ENCODE assay signal across 1 cellular context in genomic region chr20:38109657-38110524, GRCh38.
TF ChIP-seq lines count a peak whose summit lies in the region.

No MANE protein-coding gene starts in this region.

TF ChIP-seq in HepG2, 621 proteins besides CTCF, POLR2A, EP300 and RAD21 (continued from another document and continues in another):
- TF ChIP-seq ZBTB49 (CRISPR knock-in tag; IDR thresholded peaks at IDR 0.05; ENCODE audit: borderline replicate concordance) (no peak), HNRNPL (IDR thresholded peaks at IDR 0.05; ENCODE audit: low read depth, low read length) (no peak), RCOR2 (CRISPR knock-in tag; IDR thresholded peaks at IDR 0.05) (peak; percentile 60; the same call in 1 of the 2 replicates), POLR2AphosphoS2 (IDR thresholded peaks at IDR 0.05; ENCODE audit: low read depth, low read length) (no peak), FOSL2 (CRISPR knock-in tag; IDR thresholded peaks at IDR 0.05) (peak; percentile 99), TBX3 (IDR thresholded peaks at IDR 0.05; ENCODE audit: borderline replicate concordance) (no peak), ELF4 (CRISPR knock-in tag; IDR thresholded peaks at IDR 0.05; ENCODE audit: borderline replicate concordance) (no peak), ZNF12 (CRISPR knock-in tag; IDR thresholded peaks at IDR 0.05) (peak; percentile 60; the same call in 1 of the 2 replicates), PRDM10 (CRISPR knock-in tag; IDR thresholded peaks at IDR 0.05; ENCODE audit: low read depth) (no peak), NR2F2 (IDR thresholded peaks at IDR 0.05; ENCODE audit: borderline replicate concordance, low read depth) (no peak; the same call in 1 of the 2 replicates), CBX5 (CRISPR knock-in tag; IDR thresholded peaks at IDR 0.05; ENCODE audit: borderline replicate concordance) (peak; percentile 69; the same call in 1 of the 2 replicates), TSC22D2 (CRISPR knock-in tag; IDR thresholded peaks at IDR 0.05; ENCODE audit: borderline replicate concordance) (no peak), E2F5 (CRISPR knock-in tag; conservative IDR thresholded peaks at IDR 0.05) (no peak), AGO1 (IDR thresholded peaks at IDR 0.05; ENCODE audit: low read depth, low read length, poor library complexity, severe bottlenecking) (no peak), ZNF678 (CRISPR knock-in tag; IDR thresholded peaks at IDR 0.05) (no peak), GFI1 (CRISPR knock-in tag; IDR thresholded peaks at IDR 0.05; ENCODE audit: borderline replicate concordance) (peak; percentile 25; the same call in 1 of the 2 replicates), RARG (CRISPR knock-in tag; IDR thresholded peaks at IDR 0.05; ENCODE audit: low read depth) (no peak), MXD3 (CRISPR knock-in tag; IDR thresholded peaks at IDR 0.05) (0 out of 2 replicates have a peak, but pooled peaks have one; percentile 44), HBP1 (CRISPR knock-in tag; IDR thresholded peaks at IDR 0.05; ENCODE audit: low read depth) (0 out of 2 replicates have a peak, but pooled peaks have one; percentile 27), GATAD2A (CRISPR knock-in tag; IDR thresholded peaks at IDR 0.05) (peak; percentile 88), ZNF282 (IDR thresholded peaks at IDR 0.05; ENCODE audit: partially characterized antibody) (no peak), SNAI1 (CRISPR knock-in tag; IDR thresholded peaks at IDR 0.05; ENCODE audit: borderline replicate concordance) (no peak), ARID3A (IDR thresholded peaks at IDR 0.05; ENCODE audit: low read depth, low read length) (peak; percentile 74), ZSCAN30 (CRISPR knock-in tag; IDR thresholded peaks at IDR 0.05) (no peak), NCOA2 (CRISPR knock-in tag; IDR thresholded peaks at IDR 0.05) (peak; percentile 78), NFKBIZ (CRISPR knock-in tag; IDR thresholded peaks at IDR 0.05) (0 out of 2 replicates have a peak, but pooled peaks have one; percentile 38), MTA1 (CRISPR knock-in tag; IDR thresholded peaks at IDR 0.05; ENCODE audit: borderline replicate concordance) (peak; percentile 58; the same call in 1 of the 2 replicates), HES4 (CRISPR knock-in tag; IDR thresholded peaks at IDR 0.05; ENCODE audit: borderline replicate concordance) (no peak), ZNF580 (CRISPR knock-in tag; IDR thresholded peaks at IDR 0.05; ENCODE audit: borderline replicate concordance, low read depth) (no peak; the same call in 1 of the 2 replicates), ZBTB34 (CRISPR knock-in tag; IDR thresholded peaks at IDR 0.05) (no peak), SP5 (CRISPR knock-in tag; IDR thresholded peaks at IDR 0.05; ENCODE audit: borderline replicate concordance, low read depth) (peak; percentile 75; the same call in 1 of the 2 replicates), ZNF441 (CRISPR knock-in tag; IDR thresholded peaks at IDR 0.05; ENCODE audit: borderline replicate concordance) (no peak), ZNF747 (CRISPR knock-in tag; IDR thresholded peaks at IDR 0.05; ENCODE audit: borderline replicate concordance) (peak; percentile 72; the same call in 1 of the 2 replicates), ZGPAT (CRISPR knock-in tag; IDR thresholded peaks at IDR 0.05) (peak; percentile 71; the same call in 1 of the 2 replicates), MTF2 (CRISPR knock-in tag; IDR thresholded peaks at IDR 0.05; ENCODE audit: borderline replicate concordance) (no peak), REXO4 (CRISPR knock-in tag; IDR thresholded peaks at IDR 0.05; ENCODE audit: borderline replicate concordance) (no peak), SETDB1 (CRISPR knock-in tag; IDR thresholded peaks at IDR 0.05; ENCODE audit: borderline replicate concordance) (no peak), AKAP8 (CRISPR knock-in tag; IDR thresholded peaks at IDR 0.05) (no peak), MIER2 (CRISPR knock-in tag; IDR thresholded peaks at IDR 0.05) (no peak), IKZF4 (CRISPR knock-in tag; IDR thresholded peaks at IDR 0.05; ENCODE audit: borderline replicate concordance, low read depth, not compliant biosample characterization) (no peak), NCOA1 (CRISPR knock-in tag; IDR thresholded peaks at IDR 0.05) (no peak), GABPB1 (CRISPR knock-in tag; IDR thresholded peaks at IDR 0.05) (no peak; the same call in 1 of the 2 replicates), MTA3 (CRISPR knock-in tag; IDR thresholded peaks at IDR 0.05) (no peak), FOXC1 (CRISPR knock-in tag; IDR thresholded peaks at IDR 0.05; ENCODE audit: borderline replicate concordance) (no peak), MED13 (CRISPR knock-in tag; IDR thresholded peaks at IDR 0.05) (no peak), ZNF512B (CRISPR knock-in tag; IDR thresholded peaks at IDR 0.05; ENCODE audit: borderline replicate concordance) (no peak), ZNF468 (CRISPR knock-in tag; IDR thresholded peaks at IDR 0.05) (no peak), GLI4 (CRISPR knock-in tag; IDR thresholded peaks at IDR 0.05; ENCODE audit: borderline replicate concordance) (no peak), MEIS1 (CRISPR knock-in tag; IDR thresholded peaks at IDR 0.05; ENCODE audit: borderline replicate concordance) (peak; percentile 81; the same call in 1 of the 2 replicates), HNF4G (IDR thresholded peaks at IDR 0.05; ENCODE audit: borderline replicate concordance, low read depth, low read length) (peak; percentile 47; the same call in 1 of the 2 replicates), HNF4G (CRISPR knock-in tag; IDR thresholded peaks at IDR 0.05; ENCODE audit: borderline replicate concordance, low read depth) (no peak)
